Comparison of ENCODE assay signal across 9 cellular contexts in genomic region chr22:45235101-45235777, GRCh38. TPM values are rescaled to one million over a fixed set of nuclear protein-coding genes. Genes with fewer than 3 reads are reported as not detected.
A peak's percentile ranks its signal among the peaks of the same experiment; 100 is the strongest.
DNase-seq lines count a peak whose midpoint lies in the region; ATAC-seq, FAIRE-seq and TF ChIP-seq lines count a peak whose summit lies in the region.
"Had no signal": no experiment of that assay in that cellular context is flagged by ENCODE, and none has a peak within 500 bp of the region (broad histone marks: within the 10 kb centered on the region; RNA-seq: fewer than 3 reads in every experiment).

No MANE protein-coding gene starts in this region.

- in situ Hi-C loops in HepG2 (cut with HindIII; ENCODE audit: extremely low pct_ligation_motif_present, low pct_unique_long_range_greater_than_20kb), result no loop called here

- H3K9ac ChIP-seq in HepG2 (ENCODE audit: insufficient read depth, low read depth, low read length), result no peak overlapping the region

- peak overlapping the region; percentile 64 for H3K4me3 Mint-ChIP-seq in natural killer cell treated with Interleukin-12 subunit alpha and Interleukin-12 subunit beta and Interleukin-15 and Interleukin-18, amount 100 ng/mL, for 72 hours
- no peak overlapping the region for H3K4me3 Mint-ChIP-seq in activated naive CD4-positive, alpha-beta T cell treated with anti-CD3 and anti-CD28 coated beads for 36 hours

- H3K9me3 Mint-ChIP-seq in natural killer cell treated with Interleukin-12 subunit alpha and Interleukin-12 subunit beta and Interleukin-15 and Interleukin-18, amount 100 ng/mL, for 72 hours, result no peaks in the 10 kb centered on the region
- H3K9me3 Mint-ChIP-seq in activated naive CD4-positive, alpha-beta T cell treated with anti-CD3 and anti-CD28 coated beads for 36 hours, result no peaks in the 10 kb centered on the region

- peak overlapping the region; percentile 64 to 81 for H3K27ac Mint-ChIP-seq in natural killer cell treated with Interleukin-12 subunit alpha and Interleukin-12 subunit beta and Interleukin-15 and Interleukin-18, amount 100 ng/mL, for 72 hours
- no peak overlapping the region for H3K27ac Mint-ChIP-seq in activated naive CD4-positive, alpha-beta T cell treated with anti-CD3 and anti-CD28 coated beads for 36 hours

- CTCF ChIA-PET in HepG2 (lab: Yijun Ruan, JAX; ENCODE audit: low intra/inter-chr PET ratio, low total read pairs) (no interaction called here), RWPE1 (lab: Yijun Ruan, JAX) (interaction anchor here (0.6 kb wide), 2 partner anchors 26 to 934 kb away, joined by 3 to 7 read pairs; no protein-coding TSS in a partner anchor)
- CTCF ChIA-PET in activated naive CD4-positive, alpha-beta T cell treated with anti-CD3 and anti-CD28 coated beads for 36 hours (lab: Charles Lee), result no interaction called here

- no peaks in the 10 kb centered on the region for H3K27me3 ChIP-seq in right lobe of liver
- H3K27me3 ChIP-seq in HepG2 (ENCODE audit: control insufficient read depth in 1 of 2, insufficient read depth in 2 of 2, low read length in 2 of 2), result no peaks in the 10 kb centered on the region

- peaks cover 24% of the 10 kb centered on the region for H3K79me2 ChIP-seq in HepG2 (ENCODE audit: insufficient read depth, low read length)

- no peaks in the 10 kb centered on the region for H3K36me3 Mint-ChIP-seq in natural killer cell treated with Interleukin-12 subunit alpha and Interleukin-12 subunit beta and Interleukin-15 and Interleukin-18, amount 100 ng/mL, for 72 hours
- H3K36me3 Mint-ChIP-seq in activated naive CD4-positive, alpha-beta T cell treated with anti-CD3 and anti-CD28 coated beads for 36 hours (ENCODE audit: low read depth), result peaks cover 3% of the 10 kb centered on the region

- peaks cover 0 to 21% (median 7%) of the 10 kb centered on the region in 4 donors for H3K4me1 ChIP-seq in right lobe of liver
- H3K4me1 ChIP-seq in HepG2 (ENCODE audit: insufficient read depth, low read length), result peaks cover 67% of the 10 kb centered on the region

- POLR2A ChIA-PET in HepG2 (lab: Yijun Ruan, JAX) (interaction anchor here (1.8 to 3.0 kb wide), 2 partner anchors 11 kb away, joined by 9 to 11 read pairs; no protein-coding TSS in a partner anchor), RWPE1 (lab: Yijun Ruan, JAX; ENCODE audit: low non-redundant PET) (no interaction called here)

- WGBS in right lobe of liver (ENCODE audit: insufficient coverage, low coverage, low lambda C conversion rate, missing lambda C conversion rate), result 61% methylated on average over 8 of the region's 23 CpGs
- WGBS in HepG2 (ENCODE audit: low lambda C conversion rate), result 92% methylated on average over 10 of the region's 23 CpGs

- DNase-seq in right lobe of liver (no peak), HepG2 (ENCODE audit: low spot score) (no peak), RWPE1 (ENCODE audit: low spot score) (no peak), NCI-H1092 (lab: John Stamatoyannopoulos, UW) (no peak), activated gamma-delta T cell (lab: John Stamatoyannopoulos, UW) (no peak)
- DNase-seq in natural killer cell treated with Interleukin-12 subunit alpha and Interleukin-12 subunit beta and Interleukin-15 and Interleukin-18, amount 100 ng/mL, for 72 hours (ENCODE audit: low spot score), result no peak
- no peak for DNase-seq in activated naive CD4-positive, alpha-beta T cell treated with anti-CD3 and anti-CD28 coated beads for 36 hours

- H3K4me2 ChIP-seq in HepG2 (ENCODE audit: low read depth, low read length), result no peak overlapping the region

- intact Hi-C loops in right lobe of liver (cut with DNase I), result no loop called here
- intact Hi-C loops in HepG2 (cut with micrococcal nuclease; ENCODE audit: unreplicated experiment), result no loop called here
- intact Hi-C loops in activated naive CD4-positive, alpha-beta T cell treated with anti-CD3 and anti-CD28 coated beads for 36 hours (cut with micrococcal nuclease), result no loop called here

- H3K4me1 Mint-ChIP-seq in natural killer cell treated with Interleukin-12 subunit alpha and Interleukin-12 subunit beta and Interleukin-15 and Interleukin-18, amount 100 ng/mL, for 72 hours (ENCODE audit: low read depth in 2 of 2), result peaks cover 24 to 35% of the 10 kb centered on the region in 2 donors
- H3K4me1 Mint-ChIP-seq in activated naive CD4-positive, alpha-beta T cell treated with anti-CD3 and anti-CD28 coated beads for 36 hours (ENCODE audit: low read depth), result peaks cover 23% of the 10 kb centered on the region

- FAIRE-seq in HepG2 (lab: Jason Lieb, UNC), result no peak

- H2AFZ ChIP-seq in HepG2 (ENCODE audit: low read length), result no peak overlapping the region

- H3K27ac ChIP-seq in right lobe of liver, result no peak overlapping the region
- H3K27ac ChIP-seq in HepG2 (ENCODE audit: extremely low read length, insufficient read depth, low read length), result no peak overlapping the region
- H3K27ac ChIP-seq in RWPE1, result peak overlapping the region; percentile 80
- H3K27ac ChIP-seq: VCaP had no signal

- no peaks in the 10 kb centered on the region for H3K36me3 ChIP-seq in right lobe of liver
- H3K36me3 ChIP-seq in HepG2 (replicated peaks in 1 of 2; ENCODE audit: control insufficient read depth in 1 of 2, insufficient read depth in 2 of 2, low read length in 2 of 2), result peaks cover 6% of the 10 kb centered on the region in 2 experiments; a peak in 3 of 5 replicates

- TF ChIP-seq EP300 in HepG2 (IDR thresholded peaks at IDR 0.05; ENCODE audit: low read depth in 2 of 2, low read length in 2 of 2), result no peak
- no peak for TF ChIP-seq EP300 in HepG2 (CRISPR knock-in tag; IDR thresholded peaks at IDR 0.05; ENCODE audit: borderline replicate concordance)

- H3K27me3 Mint-ChIP-seq in natural killer cell treated with Interleukin-12 subunit alpha and Interleukin-12 subunit beta and Interleukin-15 and Interleukin-18, amount 100 ng/mL, for 72 hours, result no peaks in the 10 kb centered on the region
- H3K27me3 Mint-ChIP-seq in activated naive CD4-positive, alpha-beta T cell treated with anti-CD3 and anti-CD28 coated beads for 36 hours (ENCODE audit: low read depth), result no peaks in the 10 kb centered on the region

- no peak for TF ChIP-seq CTCF in right lobe of liver (IDR thresholded peaks at IDR 0.05)
- TF ChIP-seq CTCF in HepG2 (CRISPR knock-in tag; IDR thresholded peaks at IDR 0.05), result no peak
- TF ChIP-seq CTCF in RWPE1 (conservative IDR thresholded peaks at IDR 0.05; ENCODE audit: low read depth), result no peak

- TF ChIP-seq RAD21 in HepG2 (CRISPR knock-in tag; IDR thresholded peaks at IDR 0.05), result no peak

- peaks cover 11% of the 10 kb centered on the region; the same call in 1 of the 2 replicates for H4K20me1 ChIP-seq in HepG2 (ENCODE audit: insufficient read depth, low read length)

- no TSS peak for BruUV-seq in HepG2 (replicated peaks; lab: Mats Ljungman, UMichigan)

- ATAC-seq in right lobe of liver (peak; percentile 33 to 64 (median 38)), HepG2 (no peak), HG02981 (IDR thresholded peaks at IDR 0.05; ENCODE audit: unreplicated experiment) (peak; percentile 71)
- peak; percentile 44 to 89 for ATAC-seq in natural killer cell treated with Interleukin-12 subunit alpha and Interleukin-12 subunit beta and Interleukin-15 and Interleukin-18, amount 100 ng/mL, for 72 hours

- H3K4me3 ChIP-seq in right lobe of liver, result no peak overlapping the region
- no peak overlapping the region for H3K4me3 ChIP-seq in HepG2 (replicated peaks in 1 of 3; ENCODE audit: insufficient read depth in 1 of 3, low read depth in 2 of 3, low read length in 3 of 3)

- no peak for TF ChIP-seq POLR2A in right lobe of liver (IDR thresholded peaks at IDR 0.05)
- no peak for TF ChIP-seq POLR2A in HepG2 (IDR thresholded peaks at IDR 0.05; ENCODE audit: insufficient read depth in 1 of 2, low read depth in 2 of 2, low read length in 2 of 2)

- H3K9me3 ChIP-seq in right lobe of liver (no peaks in the 10 kb centered on the region), HepG2 (ENCODE audit: low read length) (no peaks in the 10 kb centered on the region)

RNA-seq across cellular contexts. Expression of gene KIAA0930, which starts 5.5 kb away (rescaled TPM):
- 10 to 100 TPM; 24.5 to 57.9 (median 40.8) TPM for total RNA-seq in right lobe of liver
- 25.5 and 27.0 TPM in 2 replicates for total RNA-seq in HepG2 (2016; rRNA removed; fragmentation: Illumina TruSeq; extraction: Trizol)
- 8.5 and 8.8 TPM in 2 replicates for total RNA-seq in HepG2 (2016; cell fraction: cytosol; rRNA removed; fragmentation: Illumina TruSeq; extraction: Trizol; ENCODE audit: low read depth)
- 20.2 and 27.2 TPM in 2 replicates for total RNA-seq in HepG2 (2016; cell fraction: insoluble cytoplasmic fraction; rRNA removed; fragmentation: Illumina TruSeq; extraction: Trizol)
- total RNA-seq in HepG2 (2016; cell fraction: membrane; rRNA removed; fragmentation: Illumina TruSeq; extraction: Trizol), result 26.6 and 27.7 TPM in 2 replicates
- total RNA-seq in HepG2 (2016; cell fraction: nucleus; rRNA removed; fragmentation: Illumina TruSeq; extraction: Trizol), result 13.4 and 15.4 TPM in 2 replicates
- 38.2 and 46.3 TPM in 2 replicates for polyA plus RNA-seq in HepG2 (2011; rRNA removed)
- 39.3 and 40.1 TPM in 2 replicates for polyA plus RNA-seq in HepG2 (2011; cell fraction: cytosol; rRNA removed)
- polyA plus RNA-seq in HepG2 (2011; cell fraction: nucleus; rRNA removed), result 32.6 and 39.0 TPM in 2 replicates
- 24.1 and 35.1 TPM in 2 replicates for polyA plus RNA-seq in HepG2 (2012)
- polyA plus RNA-seq in HepG2 (2016; cell fraction: cytosol; fragmentation: Illumina TruSeq; extraction: Trizol; ENCODE audit: low read depth), result 14.2 and 17.6 TPM in 2 replicates
- polyA plus RNA-seq in HepG2 (2016; cell fraction: insoluble cytoplasmic fraction; fragmentation: Illumina TruSeq; extraction: Trizol; ENCODE audit: low read depth), result 26.4 and 31.5 TPM in 2 replicates
- 30.2 and 31.7 TPM in 2 replicates for polyA plus RNA-seq in HepG2 (2016; cell fraction: membrane; fragmentation: Illumina TruSeq; extraction: Trizol; ENCODE audit: low read depth)
- polyA plus RNA-seq in HepG2 (2016; cell fraction: nucleus; fragmentation: Illumina TruSeq; extraction: Trizol; ENCODE audit: insufficient read depth, low read depth), result 28.9 and 29.2 TPM in 2 replicates
- polyA minus RNA-seq in HepG2 (2011; rRNA and poly(A)+ RNA removed; ENCODE audit: low replicate concordance), result 40.1 and 54.5 TPM in 2 replicates
- 21.4 and 26.1 TPM in 2 replicates for polyA minus RNA-seq in HepG2 (2011; cell fraction: cytosol; rRNA and poly(A)+ RNA removed)
- 4.8 and 8.6 TPM in 2 replicates for polyA minus RNA-seq in HepG2 (2011; cell fraction: nucleus; rRNA and poly(A)+ RNA removed)
- 10 to 100 TPM; 54.1 to 55.2 TPM for total RNA-seq in natural killer cell treated with Interleukin-12 subunit alpha and Interleukin-12 subunit beta and Interleukin-15 and Interleukin-18, amount 100 ng/mL, for 72 hours
- 10 to 100 TPM; 16.6 to 19.5 TPM for total RNA-seq in activated naive CD4-positive, alpha-beta T cell treated with anti-CD3 and anti-CD28 coated beads for 36 hours

RNA-seq across cellular contexts. Expression of gene UPK3A, which starts 49.5 kb away (rescaled TPM):
- total RNA-seq in right lobe of liver (not detected), HepG2 (2016; rRNA removed; fragmentation: Illumina TruSeq; extraction: Trizol) (10.0 and 10.5 TPM in 2 replicates)
- total RNA-seq in HepG2 (2016; cell fraction: cytosol; rRNA removed; fragmentation: Illumina TruSeq; extraction: Trizol; ENCODE audit: low read depth), result 9.4 and 11.8 TPM in 2 replicates
- 9.5 and 11.5 TPM in 2 replicates for total RNA-seq in HepG2 (2016; cell fraction: insoluble cytoplasmic fraction; rRNA removed; fragmentation: Illumina TruSeq; extraction: Trizol)
- 10.2 and 12.3 TPM in 2 replicates for total RNA-seq in HepG2 (2016; cell fraction: membrane; rRNA removed; fragmentation: Illumina TruSeq; extraction: Trizol)
- 3.3 and 4.2 TPM in 2 replicates for total RNA-seq in HepG2 (2016; cell fraction: nucleus; rRNA removed; fragmentation: Illumina TruSeq; extraction: Trizol)
- 12.2 and 13.8 TPM in 2 replicates for polyA plus RNA-seq in HepG2 (2011; rRNA removed)
- polyA plus RNA-seq in HepG2 (2011; cell fraction: cytosol; rRNA removed), result 10.6 and 20.2 TPM in 2 replicates
- 5.9 and 7.2 TPM in 2 replicates for polyA plus RNA-seq in HepG2 (2011; cell fraction: nucleus; rRNA removed)
- polyA plus RNA-seq in HepG2 (2012), result 4.3 and 11.1 TPM in 2 replicates
- polyA plus RNA-seq in HepG2 (2016; cell fraction: cytosol; fragmentation: Illumina TruSeq; extraction: Trizol; ENCODE audit: low read depth), result 14.1 and 18.5 TPM in 2 replicates
- 14.2 and 18.6 TPM in 2 replicates for polyA plus RNA-seq in HepG2 (2016; cell fraction: insoluble cytoplasmic fraction; fragmentation: Illumina TruSeq; extraction: Trizol; ENCODE audit: low read depth)
- 13.4 and 14.9 TPM in 2 replicates for polyA plus RNA-seq in HepG2 (2016; cell fraction: membrane; fragmentation: Illumina TruSeq; extraction: Trizol; ENCODE audit: low read depth)
- 12.3 and 12.7 TPM in 2 replicates for polyA plus RNA-seq in HepG2 (2016; cell fraction: nucleus; fragmentation: Illumina TruSeq; extraction: Trizol; ENCODE audit: insufficient read depth, low read depth)
- polyA minus RNA-seq in HepG2 (2011; rRNA and poly(A)+ RNA removed; ENCODE audit: low replicate concordance), result 30.1 TPM in 1 of 2 replicates, not detected in the other
- polyA minus RNA-seq in HepG2 (2011; cell fraction: cytosol; rRNA and poly(A)+ RNA removed), result 3.4 and 3.6 TPM in 2 replicates
- polyA minus RNA-seq in HepG2 (2011; cell fraction: nucleus; rRNA and poly(A)+ RNA removed), result 2.2 and 3.2 TPM in 2 replicates
- total RNA-seq in natural killer cell treated with Interleukin-12 subunit alpha and Interleukin-12 subunit beta and Interleukin-15 and Interleukin-18, amount 100 ng/mL, for 72 hours, result not detected
- total RNA-seq in activated naive CD4-positive, alpha-beta T cell treated with anti-CD3 and anti-CD28 coated beads for 36 hours, result not detected
